Comparison of ENCODE assay signal across 1 cellular context in the genomic region with DNA sequence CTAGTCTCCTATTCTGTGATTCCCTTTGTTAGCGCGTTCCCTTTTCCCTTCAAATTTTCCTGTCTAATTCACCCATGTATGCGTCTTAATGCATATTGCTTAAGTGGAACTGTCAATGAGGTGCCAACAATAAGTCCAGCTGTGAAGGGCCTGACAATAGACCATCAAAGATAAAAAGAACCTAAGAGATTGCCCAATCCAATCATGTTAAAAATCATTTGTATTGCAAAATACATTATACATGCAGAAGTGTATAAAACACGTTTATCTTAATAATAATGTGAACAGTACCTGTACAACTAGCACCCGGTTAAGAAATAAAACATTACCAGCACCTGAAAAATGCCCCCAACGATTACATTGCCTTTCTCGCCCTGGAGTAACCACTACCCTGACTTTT.
TF ChIP-seq lines count a peak whose summit lies in the region.

No MANE protein-coding gene starts in this region.

TF ChIP-seq in SK-N-SH, 30 proteins besides CTCF, POLR2A, EP300 and RAD21 (continued from another document):
- TF ChIP-seq, protein P1, sequence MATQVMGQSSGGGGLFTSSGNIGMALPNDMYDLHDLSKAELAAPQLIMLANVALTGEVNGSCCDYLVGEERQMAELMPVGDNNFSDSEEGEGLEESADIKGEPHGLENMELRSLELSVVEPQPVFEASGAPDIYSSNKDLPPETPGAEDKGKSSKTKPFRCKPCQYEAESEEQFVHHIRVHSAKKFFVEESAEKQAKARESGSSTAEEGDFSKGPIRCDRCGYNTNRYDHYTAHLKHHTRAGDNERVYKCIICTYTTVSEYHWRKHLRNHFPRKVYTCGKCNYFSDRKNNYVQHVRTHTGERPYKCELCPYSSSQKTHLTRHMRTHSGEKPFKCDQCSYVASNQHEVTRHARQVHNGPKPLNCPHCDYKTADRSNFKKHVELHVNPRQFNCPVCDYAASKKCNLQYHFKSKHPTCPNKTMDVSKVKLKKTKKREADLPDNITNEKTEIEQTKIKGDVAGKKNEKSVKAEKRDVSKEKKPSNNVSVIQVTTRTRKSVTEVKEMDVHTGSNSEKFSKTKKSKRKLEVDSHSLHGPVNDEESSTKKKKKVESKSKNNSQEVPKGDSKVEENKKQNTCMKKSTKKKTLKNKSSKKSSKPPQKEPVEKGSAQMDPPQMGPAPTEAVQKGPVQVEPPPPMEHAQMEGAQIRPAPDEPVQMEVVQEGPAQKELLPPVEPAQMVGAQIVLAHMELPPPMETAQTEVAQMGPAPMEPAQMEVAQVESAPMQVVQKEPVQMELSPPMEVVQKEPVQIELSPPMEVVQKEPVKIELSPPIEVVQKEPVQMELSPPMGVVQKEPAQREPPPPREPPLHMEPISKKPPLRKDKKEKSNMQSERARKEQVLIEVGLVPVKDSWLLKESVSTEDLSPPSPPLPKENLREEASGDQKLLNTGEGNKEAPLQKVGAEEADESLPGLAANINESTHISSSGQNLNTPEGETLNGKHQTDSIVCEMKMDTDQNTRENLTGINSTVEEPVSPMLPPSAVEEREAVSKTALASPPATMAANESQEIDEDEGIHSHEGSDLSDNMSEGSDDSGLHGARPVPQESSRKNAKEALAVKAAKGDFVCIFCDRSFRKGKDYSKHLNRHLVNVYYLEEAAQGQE (IDR thresholded peaks at IDR 0.05; ENCODE audit: low read depth, low read length): no peak
- TF ChIP-seq USF2 (IDR thresholded peaks at IDR 0.05; ENCODE audit: borderline replicate concordance, low read depth, low read length) (no peak), RCOR1 (IDR thresholded peaks at IDR 0.05; ENCODE audit: low read length) (no peak), NFIC (IDR thresholded peaks at IDR 0.05; ENCODE audit: borderline replicate concordance) (no peak), FOSL2 (IDR thresholded peaks at IDR 0.05; ENCODE audit: borderline replicate concordance, low read depth) (no peak), CHD2 (IDR thresholded peaks at IDR 0.05; ENCODE audit: low read length, partially characterized antibody) (no peak), USF1 (IDR thresholded peaks at IDR 0.05; ENCODE audit: borderline replicate concordance, low read depth) (no peak), RXRA (IDR thresholded peaks at IDR 0.05; ENCODE audit: borderline replicate concordance, low read depth) (no peak), RFX5 (IDR thresholded peaks at IDR 0.05; ENCODE audit: low read length) (no peak), FOXJ3 (CRISPR knock-in tag; IDR thresholded peaks at IDR 0.05) (no peak), YY1 (IDR thresholded peaks at IDR 0.05; ENCODE audit: low read depth) (no peak), NRF1 (IDR thresholded peaks at IDR 0.05; ENCODE audit: low read depth, low read length) (no peak)
